In the genomic region with DNA sequence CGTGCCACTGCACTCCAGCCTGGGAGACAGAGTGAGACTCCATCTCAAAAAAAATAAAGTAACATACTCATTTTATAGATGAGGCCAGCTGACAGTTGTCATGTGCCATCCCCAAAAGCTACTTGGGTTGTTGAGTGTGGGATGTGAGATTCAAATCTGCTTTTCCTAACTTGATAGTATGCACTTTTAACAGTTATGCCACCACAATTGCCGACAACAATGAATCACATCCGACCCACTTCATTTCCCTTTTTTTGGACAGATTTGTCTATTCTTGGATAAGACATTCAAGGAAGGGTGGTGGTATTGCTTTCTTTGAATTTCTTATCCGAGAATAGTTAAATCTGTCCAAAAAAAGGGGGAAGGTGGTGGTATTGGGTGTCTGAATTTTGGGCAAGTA, we compare ENCODE assay signal across 20 cellular contexts.
"Had no signal": no experiment of that assay in that cellular context is flagged by ENCODE, and none has a peak within 500 bp of the region (broad histone marks: within the 10 kb centered on the region; RNA-seq: fewer than 3 reads in every experiment).

No MANE protein-coding gene starts in this region.

- DNase-seq: activated B cell treated with CpG ODN at 0.5 μM for 24 hours; activated CD4-positive, alpha-beta T cell treated with anti-CD3 and anti-CD28 coated beads for 4 hours; activated CD4-positive, alpha-beta T cell treated with anti-CD3 and anti-CD28 coated beads, Interleukin-2, amount 50 U/mL, for 48 hours; activated CD8-positive, alpha-beta memory T cell treated with anti-CD3 and anti-CD28 coated beads, Interleukin-2, amount 50 U/mL, for 48 hours; activated naive CD4-positive, alpha-beta T cell treated with Interleukin-2 at 50 U/mL for 16 hours; activated T-cell treated with anti-CD3 and anti-CD28 coated beads, Interleukin-2, amount 50 U/mL, for 4 hours; effector CD8-positive, alpha-beta T cell; erythroblast; foreskin fibroblast; heart right ventricle; left cardiac atrium; ovary; stimulated activated CD4-positive, alpha-beta T cell treated with anti-CD3 and anti-CD28 coated beads, Interleukin-12 subunit alpha, Interleukin-12 subunit beta, amount 100 ng/mL, for 4 hours; stimulated activated CD4-positive, alpha-beta T cell treated with anti-CD3 and anti-CD28 coated beads, Interleukin-4, amount 100 ng/mL, for 4 hours; substantia nigra; tibial artery had no signal

- H3K27me3 Mint-ChIP-seq: activated B cell treated with CpG ODN at 0.5 μM for 24 hours; memory B cell; stimulated activated naive CD8-positive, alpha-beta T cell treated with anti-CD3 and anti-CD28 coated beads, Interleukin-15, Interleukin-2, amounts not matched to agents 100 ng/mL and 50 ng/mL, for 24 hours had no signal

- H3K4me3 Mint-ChIP-seq: activated B cell treated with CpG ODN at 0.5 μM for 24 hours; activated T-cell treated with anti-CD3 and anti-CD28 coated beads, Interleukin-2, amount 50 U/mL, for 4 hours; memory B cell; nephron; stimulated activated naive CD8-positive, alpha-beta T cell treated with anti-CD3 and anti-CD28 coated beads, Interleukin-15, Interleukin-2, amounts not matched to agents 100 ng/mL and 50 ng/mL, for 24 hours; T-helper 2 cell treated with Interferon-gamma antibody and Interleukin-4, amounts not matched to agents 5 μg/mL and 100 μg/mL, for 36 hours had no signal

- H3K36me3 Mint-ChIP-seq: memory B cell had no signal

- H3K27ac Mint-ChIP-seq: activated B cell treated with CpG ODN at 0.5 μM for 24 hours; memory B cell; nephron; stimulated activated naive CD8-positive, alpha-beta T cell treated with anti-CD3 and anti-CD28 coated beads, Interleukin-15, Interleukin-2, amounts not matched to agents 100 ng/mL and 50 ng/mL, for 24 hours; T-helper 2 cell treated with Interferon-gamma antibody and Interleukin-4, amounts not matched to agents 5 μg/mL and 100 μg/mL, for 36 hours had no signal

- ATAC-seq: activated T-cell treated with anti-CD3 and anti-CD28 coated beads, Interleukin-2, amount 50 U/mL, for 4 hours; heart right ventricle; left cardiac atrium had no signal

- H3K9me3 Mint-ChIP-seq: memory B cell; stimulated activated naive CD8-positive, alpha-beta T cell treated with anti-CD3 and anti-CD28 coated beads, Interleukin-15, Interleukin-2, amounts not matched to agents 100 ng/mL and 50 ng/mL, for 24 hours had no signal

- H3K4me1 Mint-ChIP-seq: activated B cell treated with CpG ODN at 0.5 μM for 24 hours, memory B cell, nephron had no signal
